Comparison of ENCODE assay signal across 1 cellular context in the genomic region with DNA sequence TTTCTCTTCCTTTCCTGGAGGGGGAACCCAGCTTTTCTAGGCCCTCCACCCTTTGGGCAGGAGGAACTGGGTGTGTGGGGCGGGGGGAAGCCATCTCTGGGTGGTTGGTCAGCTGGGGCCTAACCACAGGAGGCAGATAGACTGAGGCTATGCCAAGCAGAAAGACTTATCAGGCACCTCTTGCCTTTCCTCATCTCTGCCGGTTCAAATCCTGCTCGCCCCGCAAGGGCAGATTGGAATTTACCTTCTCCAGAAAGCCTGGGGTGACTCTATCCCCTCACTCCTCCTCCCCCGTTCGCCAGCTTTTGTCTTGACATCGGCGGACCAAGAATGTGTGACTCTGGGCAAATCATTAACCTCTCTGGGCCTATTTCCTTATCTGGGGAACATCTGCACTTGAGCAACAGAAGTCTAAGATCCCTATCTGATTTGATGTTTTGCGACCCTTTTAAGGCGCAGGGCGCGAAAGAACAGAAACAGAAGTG.
TF ChIP-seq lines count a peak whose summit lies in the region.

No MANE protein-coding gene starts in this region.

TF ChIP-seq in HepG2, 621 proteins besides CTCF, POLR2A, EP300 and RAD21 (continued from another document and continues in another):
- TF ChIP-seq ZFX (CRISPR knock-in tag; IDR thresholded peaks at IDR 0.05; ENCODE audit: low read depth) (peak; percentile 80), ZNF510 (CRISPR knock-in tag; IDR thresholded peaks at IDR 0.05; ENCODE audit: low read depth) (no peak), MYC (CRISPR knock-in tag; IDR thresholded peaks at IDR 0.05; ENCODE audit: borderline replicate concordance) (no peak), NFE2 (CRISPR knock-in tag; IDR thresholded peaks at IDR 0.05) (no peak), NR2F2 (IDR thresholded peaks at IDR 0.05; ENCODE audit: borderline replicate concordance, low read depth) (no peak), ZSCAN30 (CRISPR knock-in tag; IDR thresholded peaks at IDR 0.05) (peak; percentile 64; the same call in 1 of the 2 replicates), ZNF629 (CRISPR knock-in tag; conservative IDR thresholded peaks at IDR 0.05) (peak; percentile 55), HOXA3 (CRISPR knock-in tag; IDR thresholded peaks at IDR 0.05) (no peak; the same call in 1 of the 2 replicates), ZNF879 (CRISPR knock-in tag; IDR thresholded peaks at IDR 0.05) (no peak), ELF3 (CRISPR knock-in tag; IDR thresholded peaks at IDR 0.05) (no peak), NR2C2 (CRISPR knock-in tag; IDR thresholded peaks at IDR 0.05; ENCODE audit: borderline replicate concordance) (no peak), SIN3B (IDR thresholded peaks at IDR 0.05; ENCODE audit: low read length) (no peak), HHEX (CRISPR knock-in tag; IDR thresholded peaks at IDR 0.05) (no peak), MBNL3 (CRISPR knock-in tag; conservative IDR thresholded peaks at IDR 0.05) (no peak), RCOR2 (CRISPR knock-in tag; IDR thresholded peaks at IDR 0.05) (no peak), ZNF878 (CRISPR knock-in tag; IDR thresholded peaks at IDR 0.05) (no peak; the same call in 1 of the 2 replicates), ISX (CRISPR knock-in tag; conservative IDR thresholded peaks at IDR 0.05) (no peak), KDM6A (CRISPR knock-in tag; IDR thresholded peaks at IDR 0.05; ENCODE audit: low read depth) (no peak), ATAD3A (CRISPR knock-in tag; IDR thresholded peaks at IDR 0.05) (no peak), ISL2 (CRISPR knock-in tag; IDR thresholded peaks at IDR 0.05) (no peak), POLR2AphosphoS2 (IDR thresholded peaks at IDR 0.05; ENCODE audit: low read depth, low read length) (no peak), ZNF501 (CRISPR knock-in tag; IDR thresholded peaks at IDR 0.05) (no peak; the same call in 1 of the 2 replicates), ZFYVE20 (CRISPR knock-in tag; IDR thresholded peaks at IDR 0.05; ENCODE audit: borderline replicate concordance, low read depth) (no peak), PLRG1 (conservative IDR thresholded peaks at IDR 0.05) (no peak), ZNF761 (CRISPR knock-in tag; conservative IDR thresholded peaks at IDR 0.05) (0 out of 2 replicates have a peak, but pooled peaks have one; percentile 25), MED8 (CRISPR knock-in tag; IDR thresholded peaks at IDR 0.05; ENCODE audit: insufficient replicate concordance) (no peak), MAZ (IDR thresholded peaks at IDR 0.05; ENCODE audit: borderline replicate concordance, low read depth, low read length) (peak; percentile 22; the same call in 1 of the 2 replicates), MAZ (CRISPR knock-in tag; IDR thresholded peaks at IDR 0.05; ENCODE audit: low read depth) (no peak; the same call in 1 of the 2 replicates), YY1 (IDR thresholded peaks at IDR 0.05; ENCODE audit: insufficient read depth, insufficient replicate concordance, low read depth, low read length) (peak; percentile 43), ZNF777 (CRISPR knock-in tag; IDR thresholded peaks at IDR 0.05) (no peak), XBP1 (CRISPR knock-in tag; IDR thresholded peaks at IDR 0.05) (no peak)
- TF ChIP-seq, protein P1, sequence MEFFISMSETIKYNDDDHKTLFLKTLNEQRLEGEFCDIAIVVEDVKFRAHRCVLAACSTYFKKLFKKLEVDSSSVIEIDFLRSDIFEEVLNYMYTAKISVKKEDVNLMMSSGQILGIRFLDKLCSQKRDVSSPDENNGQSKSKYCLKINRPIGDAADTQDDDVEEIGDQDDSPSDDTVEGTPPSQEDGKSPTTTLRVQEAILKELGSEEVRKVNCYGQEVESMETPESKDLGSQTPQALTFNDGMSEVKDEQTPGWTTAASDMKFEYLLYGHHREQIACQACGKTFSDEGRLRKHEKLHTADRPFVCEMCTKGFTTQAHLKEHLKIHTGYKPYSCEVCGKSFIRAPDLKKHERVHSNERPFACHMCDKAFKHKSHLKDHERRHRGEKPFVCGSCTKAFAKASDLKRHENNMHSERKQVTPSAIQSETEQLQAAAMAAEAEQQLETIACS (CRISPR knock-in tag; IDR thresholded peaks at IDR 0.05) = no peak
- TF ChIP-seq, protein P2, sequence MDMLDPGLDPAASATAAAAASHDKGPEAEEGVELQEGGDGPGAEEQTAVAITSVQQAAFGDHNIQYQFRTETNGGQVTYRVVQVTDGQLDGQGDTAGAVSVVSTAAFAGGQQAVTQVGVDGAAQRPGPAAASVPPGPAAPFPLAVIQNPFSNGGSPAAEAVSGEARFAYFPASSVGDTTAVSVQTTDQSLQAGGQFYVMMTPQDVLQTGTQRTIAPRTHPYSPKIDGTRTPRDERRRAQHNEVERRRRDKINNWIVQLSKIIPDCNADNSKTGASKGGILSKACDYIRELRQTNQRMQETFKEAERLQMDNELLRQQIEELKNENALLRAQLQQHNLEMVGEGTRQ (IDR thresholded peaks at IDR 0.05; ENCODE audit: low read depth, low read length) = no peak
- TF ChIP-seq, protein P2 (CRISPR knock-in tag; IDR thresholded peaks at IDR 0.05; ENCODE audit: borderline replicate concordance) = 0 out of 2 replicates have a peak, but pooled peaks have one; percentile 4
- TF ChIP-seq, protein P3, sequence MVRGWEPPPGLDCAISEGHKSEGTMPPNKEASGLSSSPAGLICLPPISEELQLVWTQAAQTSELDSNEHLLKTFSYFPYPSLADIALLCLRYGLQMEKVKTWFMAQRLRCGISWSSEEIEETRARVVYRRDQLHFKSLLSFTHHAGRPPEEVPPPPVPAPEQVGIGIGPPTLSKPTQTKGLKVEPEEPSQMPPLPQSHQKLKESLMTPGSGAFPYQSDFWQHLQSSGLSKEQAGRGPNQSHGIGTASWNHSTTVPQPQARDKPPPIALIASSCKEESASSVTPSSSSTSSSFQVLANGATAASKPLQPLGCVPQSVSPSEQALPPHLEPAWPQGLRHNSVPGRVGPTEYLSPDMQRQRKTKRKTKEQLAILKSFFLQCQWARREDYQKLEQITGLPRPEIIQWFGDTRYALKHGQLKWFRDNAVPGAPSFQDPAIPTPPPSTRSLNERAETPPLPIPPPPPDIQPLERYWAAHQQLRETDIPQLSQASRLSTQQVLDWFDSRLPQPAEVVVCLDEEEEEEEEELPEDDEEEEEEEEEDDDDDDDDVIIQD (CRISPR knock-in tag; IDR thresholded peaks at IDR 0.05; ENCODE audit: low read depth) = no peak
- TF ChIP-seq, protein P4, sequence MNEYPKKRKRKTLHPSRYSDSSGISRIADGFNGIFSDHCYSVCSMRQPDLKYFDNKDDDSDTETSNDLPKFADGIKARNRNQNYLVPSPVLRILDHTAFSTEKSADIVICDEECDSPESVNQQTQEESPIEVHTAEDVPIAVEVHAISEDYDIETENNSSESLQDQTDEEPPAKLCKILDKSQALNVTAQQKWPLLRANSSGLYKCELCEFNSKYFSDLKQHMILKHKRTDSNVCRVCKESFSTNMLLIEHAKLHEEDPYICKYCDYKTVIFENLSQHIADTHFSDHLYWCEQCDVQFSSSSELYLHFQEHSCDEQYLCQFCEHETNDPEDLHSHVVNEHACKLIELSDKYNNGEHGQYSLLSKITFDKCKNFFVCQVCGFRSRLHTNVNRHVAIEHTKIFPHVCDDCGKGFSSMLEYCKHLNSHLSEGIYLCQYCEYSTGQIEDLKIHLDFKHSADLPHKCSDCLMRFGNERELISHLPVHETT (CRISPR knock-in tag; conservative IDR thresholded peaks at IDR 0.05) = no peak
- TF ChIP-seq, protein P5, sequence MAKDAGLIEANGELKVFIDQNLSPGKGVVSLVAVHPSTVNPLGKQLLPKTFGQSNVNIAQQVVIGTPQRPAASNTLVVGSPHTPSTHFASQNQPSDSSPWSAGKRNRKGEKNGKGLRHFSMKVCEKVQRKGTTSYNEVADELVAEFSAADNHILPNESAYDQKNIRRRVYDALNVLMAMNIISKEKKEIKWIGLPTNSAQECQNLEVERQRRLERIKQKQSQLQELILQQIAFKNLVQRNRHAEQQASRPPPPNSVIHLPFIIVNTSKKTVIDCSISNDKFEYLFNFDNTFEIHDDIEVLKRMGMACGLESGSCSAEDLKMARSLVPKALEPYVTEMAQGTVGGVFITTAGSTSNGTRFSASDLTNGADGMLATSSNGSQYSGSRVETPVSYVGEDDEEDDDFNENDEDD (CRISPR knock-in tag; IDR thresholded peaks at IDR 0.05; ENCODE audit: borderline replicate concordance) = no peak
- TF ChIP-seq, protein P6, sequence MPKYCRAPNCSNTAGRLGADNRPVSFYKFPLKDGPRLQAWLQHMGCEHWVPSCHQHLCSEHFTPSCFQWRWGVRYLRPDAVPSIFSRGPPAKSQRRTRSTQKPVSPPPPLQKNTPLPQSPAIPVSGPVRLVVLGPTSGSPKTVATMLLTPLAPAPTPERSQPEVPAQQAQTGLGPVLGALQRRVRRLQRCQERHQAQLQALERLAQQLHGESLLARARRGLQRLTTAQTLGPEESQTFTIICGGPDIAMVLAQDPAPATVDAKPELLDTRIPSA (CRISPR knock-in tag; IDR thresholded peaks at IDR 0.05; ENCODE audit: borderline replicate concordance) = no peak
- TF ChIP-seq, protein P7, sequence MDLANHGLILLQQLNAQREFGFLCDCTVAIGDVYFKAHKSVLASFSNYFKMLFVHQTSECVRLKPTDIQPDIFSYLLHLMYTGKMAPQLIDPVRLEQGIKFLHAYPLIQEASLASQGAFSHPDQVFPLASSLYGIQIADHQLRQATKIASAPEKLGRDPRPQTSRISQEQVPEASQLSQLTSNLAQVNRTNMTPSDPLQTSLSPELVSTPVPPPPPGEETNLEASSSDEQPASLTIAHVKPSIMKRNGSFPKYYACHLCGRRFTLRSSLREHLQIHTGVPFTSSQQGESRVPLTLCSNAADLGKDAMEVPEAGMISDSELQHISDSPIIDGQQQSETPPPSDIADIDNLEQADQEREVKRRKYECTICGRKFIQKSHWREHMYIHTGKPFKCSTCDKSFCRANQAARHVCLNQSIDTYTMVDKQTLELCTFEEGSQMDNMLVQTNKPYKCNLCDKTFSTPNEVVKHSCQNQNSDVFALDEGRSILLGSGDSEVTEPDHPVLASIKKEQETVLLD (CRISPR knock-in tag; IDR thresholded peaks at IDR 0.05; ENCODE audit: low read depth) = peak; percentile 58
- TF ChIP-seq, protein P8, sequence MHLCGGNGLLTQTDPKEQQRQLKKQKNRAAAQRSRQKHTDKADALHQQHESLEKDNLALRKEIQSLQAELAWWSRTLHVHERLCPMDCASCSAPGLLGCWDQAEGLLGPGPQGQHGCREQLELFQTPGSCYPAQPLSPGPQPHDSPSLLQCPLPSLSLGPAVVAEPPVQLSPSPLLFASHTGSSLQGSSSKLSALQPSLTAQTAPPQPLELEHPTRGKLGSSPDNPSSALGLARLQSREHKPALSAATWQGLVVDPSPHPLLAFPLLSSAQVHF (CRISPR knock-in tag; IDR thresholded peaks at IDR 0.05) = no peak
- TF ChIP-seq, protein P9, sequence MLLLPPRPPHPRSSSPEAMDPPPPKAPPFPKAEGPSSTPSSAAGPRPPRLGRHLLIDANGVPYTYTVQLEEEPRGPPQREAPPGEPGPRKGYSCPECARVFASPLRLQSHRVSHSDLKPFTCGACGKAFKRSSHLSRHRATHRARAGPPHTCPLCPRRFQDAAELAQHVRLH (CRISPR knock-in tag; IDR thresholded peaks at IDR 0.05; ENCODE audit: borderline replicate concordance, low read depth) = no peak
- TF ChIP-seq, protein P10, sequence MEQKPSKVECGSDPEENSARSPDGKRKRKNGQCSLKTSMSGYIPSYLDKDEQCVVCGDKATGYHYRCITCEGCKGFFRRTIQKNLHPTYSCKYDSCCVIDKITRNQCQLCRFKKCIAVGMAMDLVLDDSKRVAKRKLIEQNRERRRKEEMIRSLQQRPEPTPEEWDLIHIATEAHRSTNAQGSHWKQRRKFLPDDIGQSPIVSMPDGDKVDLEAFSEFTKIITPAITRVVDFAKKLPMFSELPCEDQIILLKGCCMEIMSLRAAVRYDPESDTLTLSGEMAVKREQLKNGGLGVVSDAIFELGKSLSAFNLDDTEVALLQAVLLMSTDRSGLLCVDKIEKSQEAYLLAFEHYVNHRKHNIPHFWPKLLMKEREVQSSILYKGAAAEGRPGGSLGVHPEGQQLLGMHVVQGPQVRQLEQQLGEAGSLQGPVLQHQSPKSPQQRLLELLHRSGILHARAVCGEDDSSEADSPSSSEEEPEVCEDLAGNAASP (CRISPR knock-in tag; IDR thresholded peaks at IDR 0.05; ENCODE audit: borderline replicate concordance) = no peak
- TF ChIP-seq, protein P11, sequence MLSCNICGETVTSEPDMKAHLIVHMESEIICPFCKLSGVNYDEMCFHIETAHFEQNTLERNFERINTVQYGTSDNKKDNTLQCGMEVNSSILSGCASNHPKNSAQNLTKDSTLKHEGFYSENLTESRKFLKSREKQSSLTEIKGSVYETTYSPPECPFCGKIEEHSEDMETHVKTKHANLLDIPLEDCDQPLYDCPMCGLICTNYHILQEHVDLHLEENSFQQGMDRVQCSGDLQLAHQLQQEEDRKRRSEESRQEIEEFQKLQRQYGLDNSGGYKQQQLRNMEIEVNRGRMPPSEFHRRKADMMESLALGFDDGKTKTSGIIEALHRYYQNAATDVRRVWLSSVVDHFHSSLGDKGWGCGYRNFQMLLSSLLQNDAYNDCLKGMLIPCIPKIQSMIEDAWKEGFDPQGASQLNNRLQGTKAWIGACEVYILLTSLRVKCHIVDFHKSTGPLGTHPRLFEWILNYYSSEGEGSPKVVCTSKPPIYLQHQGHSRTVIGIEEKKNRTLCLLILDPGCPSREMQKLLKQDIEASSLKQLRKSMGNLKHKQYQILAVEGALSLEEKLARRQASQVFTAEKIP (CRISPR knock-in tag; IDR thresholded peaks at IDR 0.05; ENCODE audit: borderline replicate concordance) = no peak
- TF ChIP-seq, protein P12, sequence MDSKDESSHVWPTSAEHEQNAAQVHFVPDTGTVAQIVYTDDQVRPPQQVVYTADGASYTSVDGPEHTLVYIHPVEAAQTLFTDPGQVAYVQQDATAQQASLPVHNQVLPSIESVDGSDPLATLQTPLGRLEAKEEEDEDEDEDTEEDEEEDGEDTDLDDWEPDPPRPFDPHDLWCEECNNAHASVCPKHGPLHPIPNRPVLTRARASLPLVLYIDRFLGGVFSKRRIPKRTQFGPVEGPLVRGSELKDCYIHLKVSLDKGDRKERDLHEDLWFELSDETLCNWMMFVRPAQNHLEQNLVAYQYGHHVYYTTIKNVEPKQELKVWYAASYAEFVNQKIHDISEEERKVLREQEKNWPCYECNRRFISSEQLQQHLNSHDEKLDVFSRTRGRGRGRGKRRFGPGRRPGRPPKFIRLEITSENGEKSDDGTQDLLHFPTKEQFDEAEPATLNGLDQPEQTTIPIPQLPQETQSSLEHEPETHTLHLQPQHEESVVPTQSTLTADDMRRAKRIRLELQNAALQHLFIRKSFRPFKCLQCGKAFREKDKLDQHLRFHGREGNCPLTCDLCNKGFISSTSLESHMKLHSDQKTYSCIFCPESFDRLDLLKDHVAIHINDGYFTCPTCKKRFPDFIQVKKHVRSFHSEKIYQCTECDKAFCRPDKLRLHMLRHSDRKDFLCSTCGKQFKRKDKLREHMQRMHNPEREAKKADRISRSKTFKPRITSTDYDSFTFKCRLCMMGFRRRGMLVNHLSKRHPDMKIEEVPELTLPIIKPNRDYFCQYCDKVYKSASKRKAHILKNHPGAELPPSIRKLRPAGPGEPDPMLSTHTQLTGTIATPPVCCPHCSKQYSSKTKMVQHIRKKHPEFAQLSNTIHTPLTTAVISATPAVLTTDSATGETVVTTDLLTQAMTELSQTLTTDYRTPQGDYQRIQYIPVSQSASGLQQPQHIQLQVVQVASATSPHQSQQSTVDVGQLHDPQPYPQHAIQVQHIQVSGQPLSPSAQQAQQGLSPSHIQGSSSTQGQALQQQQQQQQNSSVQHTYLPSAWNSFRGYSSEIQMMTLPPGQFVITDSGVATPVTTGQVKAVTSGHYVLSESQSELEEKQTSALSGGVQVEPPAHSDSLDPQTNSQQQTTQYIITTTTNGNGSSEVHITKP (CRISPR knock-in tag; IDR thresholded peaks at IDR 0.05; ENCODE audit: low read depth) = peak; percentile 76
